26 cellular contexts compared by ENCODE assay signal in the genomic region with DNA sequence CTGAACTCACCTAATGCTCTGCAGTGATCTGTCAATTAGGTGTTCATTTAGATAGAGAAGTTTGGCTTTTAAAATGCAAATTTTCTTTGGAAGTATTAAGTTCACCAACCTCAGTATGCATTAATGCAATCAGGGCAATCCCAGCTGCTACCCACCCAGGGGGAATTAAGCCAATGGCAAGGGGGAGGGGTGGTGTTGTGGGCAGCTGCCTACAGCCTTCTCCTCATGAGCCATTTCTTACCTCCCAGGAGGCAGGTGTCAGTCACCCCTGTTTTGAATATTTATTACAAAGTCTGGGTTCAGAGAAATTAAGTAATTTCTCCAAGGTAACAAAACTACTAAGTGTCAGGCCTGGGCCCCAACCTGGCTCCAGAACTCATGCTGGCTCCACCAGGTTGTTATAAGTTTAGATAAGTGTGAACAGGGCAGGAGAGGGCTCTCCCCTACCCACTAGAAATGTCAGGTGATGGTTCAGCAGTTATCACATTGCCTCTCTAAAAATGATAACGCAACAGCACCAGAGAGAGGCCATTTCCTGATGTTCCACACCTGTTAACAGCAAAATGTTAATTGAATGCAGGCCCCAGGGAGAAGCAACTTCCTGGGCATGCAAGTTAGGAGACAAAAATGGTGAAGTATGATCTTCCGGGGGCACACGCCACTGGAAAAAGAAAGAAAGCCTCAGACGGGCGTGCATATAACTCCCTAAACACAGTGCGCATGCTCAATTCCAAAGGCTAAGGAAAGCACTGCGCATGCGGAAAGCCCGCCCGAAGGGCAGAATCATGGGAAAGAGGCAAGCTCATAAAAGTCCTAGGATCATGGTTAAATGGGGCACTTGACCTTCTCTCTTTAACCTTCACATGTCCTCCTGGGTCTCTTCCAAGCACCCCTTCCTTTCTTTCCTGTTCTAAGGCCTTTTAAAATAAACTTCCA. TPM values are rescaled to one million over a fixed set of nuclear protein-coding genes. Genes with fewer than 3 reads are reported as not detected.
DNase-seq lines count a peak whose midpoint lies in the region; TF ChIP-seq lines count a peak whose summit lies in the region.
"Had no signal": no experiment of that assay in that cellular context is flagged by ENCODE, and none has a peak within 500 bp of the region (broad histone marks: within the 10 kb centered on the region; RNA-seq: fewer than 3 reads in every experiment).

No MANE protein-coding gene starts in this region.

- no peaks in the 10 kb centered on the region for H4K20me1 ChIP-seq in Karpas-422 (ENCODE audit: insufficient read depth, low read depth, low read length)

- peaks cover 0 to 1% (median 0%) of the 10 kb centered on the region in 4 donors for H3K4me1 Mint-ChIP-seq in CD4-positive, alpha-beta memory T cell
- peaks cover 7% of the 10 kb centered on the region for H3K4me1 Mint-ChIP-seq in activated naive CD4-positive, alpha-beta T cell treated with anti-CD3 and anti-CD28 coated beads, Interleukin-2, amount 10 ng/mL, durations not matched to agents 7 days and 5 days

- no peak overlapping the region for H3K4me3 Mint-ChIP-seq in CD4-positive, alpha-beta memory T cell
- no peak overlapping the region for H3K4me3 Mint-ChIP-seq in activated naive CD4-positive, alpha-beta T cell treated with anti-CD3 and anti-CD28 coated beads, Interleukin-2, amount 10 ng/mL, durations not matched to agents 7 days and 5 days
- H3K4me3 Mint-ChIP-seq: activated CD4-positive, alpha-beta T cell treated with anti-CD3 and anti-CD28 coated beads, Interleukin-2, amount 10 ng/mL, durations not matched to agents 7 days and 5 days; CD4-positive, CD25-positive, alpha-beta regulatory T cell had no signal

- peaks cover 35% of the 10 kb centered on the region for H3K79me2 ChIP-seq in Karpas-422 (ENCODE audit: low read length)

- H3K36me3 ChIP-seq in Karpas-422 (ENCODE audit: insufficient read depth, low read length) = 0 out of 2 replicates have a peak, but pooled peaks cover 4% of the 10 kb centered on the region
- H3K36me3 ChIP-seq in WERI-Rb-1 = no peaks in the 10 kb centered on the region
- H3K36me3 ChIP-seq in spleen = no peaks in the 10 kb centered on the region
- no peaks in the 10 kb centered on the region for H3K36me3 ChIP-seq in CD4-positive, alpha-beta memory T cell (ENCODE audit: insufficient read depth, low read length)
- H3K36me3 ChIP-seq: brain microvascular endothelial cell, left ventricle myocardium inferior, thoracic aorta, vagina had no signal

- no peaks in the 10 kb centered on the region for H3K9me3 Mint-ChIP-seq in CD4-positive, alpha-beta memory T cell
- H3K9me3 Mint-ChIP-seq in activated naive CD4-positive, alpha-beta T cell treated with anti-CD3 and anti-CD28 coated beads, Interleukin-2, amount 10 ng/mL, durations not matched to agents 7 days and 5 days = no peaks in the 10 kb centered on the region
- H3K9me3 Mint-ChIP-seq: activated CD4-positive, alpha-beta T cell treated with anti-CD3 and anti-CD28 coated beads, Interleukin-2, amount 10 ng/mL, durations not matched to agents 7 days and 5 days; CD4-positive, CD25-positive, alpha-beta regulatory T cell; naive thymus-derived CD4-positive, alpha-beta T cell had no signal

- H3K4me3 ChIP-seq in Karpas-422 (ENCODE audit: low read length) (peak overlapping the region; percentile 66), WERI-Rb-1 (ENCODE audit: low read depth, low read length) (no peak overlapping the region), spleen (no peak overlapping the region)
- H3K4me3 ChIP-seq in CD4-positive, alpha-beta memory T cell (ENCODE audit: low read length in 2 of 2) = no peak overlapping the region
- H3K4me3 ChIP-seq: left ventricle myocardium inferior, PC-9, thoracic aorta, vagina had no signal

- no peak overlapping the region for H2AFZ ChIP-seq in Karpas-422 (ENCODE audit: low read length)
- H2AFZ ChIP-seq: PC-9 had no signal

- H3K9ac ChIP-seq in Karpas-422 (ENCODE audit: low read length) = peak overlapping the region; percentile 81

- peaks cover 10 to 17% of the 10 kb centered on the region in 2 donors for H3K27me3 Mint-ChIP-seq in CD4-positive, alpha-beta memory T cell
- peaks cover 49% of the 10 kb centered on the region for H3K27me3 Mint-ChIP-seq in activated naive CD4-positive, alpha-beta T cell treated with anti-CD3 and anti-CD28 coated beads, Interleukin-2, amount 10 ng/mL, durations not matched to agents 7 days and 5 days

- POLR2A ChIA-PET in CD4-positive, alpha-beta memory T cell (lab: Charles Lee; ENCODE audit: partially characterized antibody) = no interaction called here

- H3K27ac Mint-ChIP-seq in CD4-positive, alpha-beta memory T cell = no peak overlapping the region
- H3K27ac Mint-ChIP-seq in activated naive CD4-positive, alpha-beta T cell treated with anti-CD3 and anti-CD28 coated beads, Interleukin-2, amount 10 ng/mL, durations not matched to agents 7 days and 5 days = no peak overlapping the region
- H3K27ac Mint-ChIP-seq: activated CD4-positive, alpha-beta T cell treated with anti-CD3 and anti-CD28 coated beads, Interleukin-2, amount 10 ng/mL, durations not matched to agents 7 days and 5 days; CD4-positive, CD25-positive, alpha-beta regulatory T cell; progenitor cell of endocrine pancreas had no signal

- intact Hi-C loops in spleen (cut with DNase I; ENCODE audit: low total_unique reads) = loop anchor here (10.0 kb wide), 1 partner anchor 60 kb away; no protein-coding TSS in a partner anchor
- intact Hi-C loops in CD4-positive, alpha-beta memory T cell (cut with micrococcal nuclease) = no loop called here

- H3K27me3 ChIP-seq in Karpas-422 (ENCODE audit: low read length) = no peaks in the 10 kb centered on the region
- H3K27me3 ChIP-seq in WERI-Rb-1 (ENCODE audit: insufficient read depth, low read depth, severe bottlenecking) = no peaks in the 10 kb centered on the region
- peaks cover 0 to 9% (median 0%) of the 10 kb centered on the region in 7 donors for H3K27me3 ChIP-seq in spleen (replicated peaks in 1 of 7)
- H3K27me3 ChIP-seq in CD4-positive, alpha-beta memory T cell (ENCODE audit: insufficient read depth, low read length) = no peaks in the 10 kb centered on the region
- H3K27me3 ChIP-seq: vagina had no signal

- no peak for TF ChIP-seq POLR2A in spleen (IDR thresholded peaks at IDR 0.05)

- H3K4me1 ChIP-seq in Karpas-422 (ENCODE audit: low read length) (peaks cover 79% of the 10 kb centered on the region), spleen (peaks cover 5 to 43% (median 33%) of the 10 kb centered on the region in 6 donors)
- no peaks in the 10 kb centered on the region for H3K4me1 ChIP-seq in CD4-positive, alpha-beta memory T cell (ENCODE audit: insufficient read depth, low read length)
- H3K4me1 ChIP-seq: vagina had no signal

- H3K36me3 Mint-ChIP-seq in CD4-positive, alpha-beta memory T cell = no peaks in the 10 kb centered on the region
- no peaks in the 10 kb centered on the region for H3K36me3 Mint-ChIP-seq in activated naive CD4-positive, alpha-beta T cell treated with anti-CD3 and anti-CD28 coated beads, Interleukin-2, amount 10 ng/mL, durations not matched to agents 7 days and 5 days
- H3K36me3 Mint-ChIP-seq: CD4-positive, CD25-positive, alpha-beta regulatory T cell; naive thymus-derived CD4-positive, alpha-beta T cell had no signal

- peak overlapping the region; percentile 83 for H3K4me2 ChIP-seq in Karpas-422 (ENCODE audit: low read depth, low read length, poor library complexity, severe bottlenecking)
- H3K4me2 ChIP-seq: PC-9 had no signal

- peak; percentile 42 for DNase-seq in DMS 273 (lab: John Stamatoyannopoulos, UW; ENCODE audit: unreplicated experiment)
- no peak for DNase-seq in DMS 273 treated with DMSO at 0.1 percent for 48 hours (lab: John Stamatoyannopoulos, UW)
- DNase-seq in Karpas-422 = peak; percentile 99
- DNase-seq in WERI-Rb-1 = peak; percentile 38
- no peak for DNase-seq in spleen
- DNase-seq in CD4-positive, alpha-beta memory T cell = no peak
- no peak for DNase-seq in activated naive CD4-positive, alpha-beta T cell treated with anti-CD3 and anti-CD28 coated beads, Interleukin-2, amount 10 ng/mL, durations not matched to agents 7 days and 5 days
- no peak for DNase-seq in activated CD4-positive, alpha-beta T cell treated with anti-CD3 and anti-CD28 coated beads, Interleukin-2, amount 50 U/mL, for 1 hour
- DNase-seq: activated CD4-positive, alpha-beta T cell treated with anti-CD3 and anti-CD28 coated beads, Interleukin-2, amount 10 ng/mL, durations not matched to agents 7 days and 5 days; amniotic stem cell; brain microvascular endothelial cell; CD4-positive, CD25-positive, alpha-beta regulatory T cell; DMS153; left ventricle myocardium inferior; NCI-H1048; NCI-H187; NCI-H748 treated with DMSO at 0.1 percent for 48 hours; PC-9; Right ventricle myocardium superior; T1000 had no signal

- H3K9me3 ChIP-seq in Karpas-422 (ENCODE audit: low read length) (no peaks in the 10 kb centered on the region), WERI-Rb-1 (ENCODE audit: severe bottlenecking) (no peaks in the 10 kb centered on the region), spleen (no peaks in the 10 kb centered on the region)
- H3K9me3 ChIP-seq in CD4-positive, alpha-beta memory T cell (ENCODE audit: control insufficient read depth in 1 of 2, low read length in 2 of 2) = no peaks in the 10 kb centered on the region
- H3K9me3 ChIP-seq: left ventricle myocardium inferior, thoracic aorta, vagina had no signal

- H3K27ac ChIP-seq in Karpas-422 (ENCODE audit: low read length) (peak overlapping the region; percentile 99), WERI-Rb-1 (no peak overlapping the region; the same call in 1 of the 2 replicates), spleen (peak overlapping the region in 7 of 8 donors; percentile 6 to 80 (median 65))
- H3K27ac ChIP-seq in CD4-positive, alpha-beta memory T cell (ENCODE audit: low read depth, low read length) = no peak overlapping the region
- H3K27ac ChIP-seq: 22Rv1, brain microvascular endothelial cell, HL-60, left ventricle myocardium inferior, PC-9, thoracic aorta, vagina had no signal

- CTCF ChIA-PET in CD4-positive, alpha-beta memory T cell (lab: Charles Lee; ENCODE audit: partially characterized antibody) = interaction anchor here (1.3 kb wide), 1 partner anchor 369 kb away, joined by 3 read pairs; no protein-coding TSS in a partner anchor
- CTCF ChIA-PET in activated naive CD4-positive, alpha-beta T cell treated with anti-CD3 and anti-CD28 coated beads, Interleukin-2, amount 10 ng/mL, durations not matched to agents 7 days and 5 days (lab: Charles Lee) = interaction anchor here (1.3 kb wide), 1 partner anchor 77 kb away, joined by 4 read pairs; no protein-coding TSS in a partner anchor

- H3K9me2 ChIP-seq in Karpas-422 (replicated peaks; ENCODE audit: insufficient read depth, low read length) = no peaks in the 10 kb centered on the region

- TF ChIP-seq CTCF in WERI-Rb-1 (IDR thresholded peaks at IDR 0.05; ENCODE audit: low read depth, low read length) (no peak), spleen (IDR thresholded peaks at IDR 0.05 in 8 of 11, conservative IDR thresholded peaks at IDR 0.05 in 3 of 11) (no peak)

- 62 to 80% (median 63%) methylated on average over 10 of the region's 10 CpGs for WGBS in spleen, 5 donors

RNA-seq across cellular contexts. Expression of a gene that starts 35.4 kb away (rescaled TPM):
- 33.0 and 33.8 TPM in 2 replicates for total RNA-seq in Karpas-422 (2014; rRNA removed; shearing (Covaris generic); ENCODE audit: low replicate concordance)
- 10 to 100 TPM in 2 of 7 donors, 1 to 10 TPM in 5; 4.4 to 11.8 (median 7.6) TPM for total RNA-seq in spleen
- 1 to 10 TPM; 2.3 to 5.7 (median 2.8) TPM for polyA plus RNA-seq in spleen
- total RNA-seq in CD4-positive, alpha-beta memory T cell = under 1 TPM; 0.36 to 0.76 TPM
- under 1 TPM in 1 of 2 donors, not detected in 1; 0.05 TPM for polyA plus RNA-seq in CD4-positive, alpha-beta memory T cell
- polyA plus RNA-seq: naive thymus-derived CD4-positive, alpha-beta T cell had no signal

Comparison
In these comparisons a context has a peak if more than half of its experiments do, and no peak if none do; other contexts are left out.
1. DNase-seq: peak in DMS 273 (single experiment), Karpas-422 (single experiment) and WERI-Rb-1 (single experiment); none in DMS 273 treated with DMSO at 0.1 percent for 48 hours (single experiment), spleen (single experiment), CD4-positive, alpha-beta memory T cell (0 of 5), activated naive CD4-positive, alpha-beta T cell treated with anti-CD3 and anti-CD28 coated beads, Interleukin-2, amount 10 ng/mL, durations not matched to agents 7 days and 5 days (single experiment) and activated CD4-positive, alpha-beta T cell treated with anti-CD3 and anti-CD28 coated beads, Interleukin-2, amount 50 U/mL, for 1 hour (single experiment).
2. H3K27ac ChIP-seq: peak in Karpas-422 (single experiment) and spleen (7 of 8); none in WERI-Rb-1 (single experiment) and CD4-positive, alpha-beta memory T cell (single experiment).